9 cellular contexts compared by ENCODE assay signal in genomic region chr16:49639739-49640388, GRCh38.
DNase-seq lines count a peak whose midpoint lies in the region; ATAC-seq and TF ChIP-seq lines count a peak whose summit lies in the region.
"Had no signal": no experiment of that assay in that cellular context is flagged by ENCODE, and none has a peak within 500 bp of the region (broad histone marks: within the 10 kb centered on the region; RNA-seq: fewer than 3 reads in every experiment).

No MANE protein-coding gene starts in this region.

- H3K4me1 Mint-ChIP-seq in brain = peaks cover 74% of the 10 kb centered on the region
- H3K4me1 Mint-ChIP-seq in stimulated activated effector memory CD8-positive, alpha-beta T cell treated with anti-CD3 and anti-CD28 coated beads, Interleukin-12 subunit alpha, Interleukin-12 subunit beta, amount 100 ng/mL, for 72 hours = no peaks in the 10 kb centered on the region
- no peaks in the 10 kb centered on the region for H3K4me1 Mint-ChIP-seq in activated CD8-positive, alpha-beta memory T cell treated with anti-CD3 and anti-CD28 coated beads, Interleukin-2, amount 10 ng/mL, durations not matched to agents 7 days and 5 days

- peak; percentile 84 for DNase-seq in H4 (ENCODE audit: low spot score)
- peak; percentile 81 for DNase-seq in retina
- no peak for DNase-seq in stimulated activated effector memory CD8-positive, alpha-beta T cell treated with anti-CD3 and anti-CD28 coated beads, Interleukin-12 subunit alpha, Interleukin-12 subunit beta, amount 100 ng/mL, for 72 hours (ENCODE audit: low spot score in 2 of 2)
- no peak for DNase-seq in activated CD4-positive, alpha-beta T cell treated with anti-CD3 and anti-CD28 coated beads, Interleukin-2, amount 50 U/mL, for 4 hours
- DNase-seq in NCI-H82 treated with DMSO at 0.1 percent for 48 hours (lab: John Stamatoyannopoulos, UW; ENCODE audit: unreplicated experiment) = no peak
- no peak for DNase-seq in activated CD8-positive, alpha-beta memory T cell treated with anti-CD3 and anti-CD28 coated beads, Interleukin-2, amount 10 ng/mL, durations not matched to agents 7 days and 5 days
- DNase-seq: stimulated activated CD4-positive, alpha-beta T cell treated with anti-CD3 and anti-CD28 coated beads, Interleukin-1b, Interleukin-23, amount 100 ng/mL, for 48 hours had no signal

- TF ChIP-seq CTCF in brain (conservative IDR thresholded peaks at IDR 0.05) = no peak

- H3K9ac ChIP-seq in iPS-20b (ENCODE audit: low read depth, low read length) = peak overlapping the region; percentile 45; the same call in 1 of the 2 replicates

- no peak for ATAC-seq in stimulated activated effector memory CD8-positive, alpha-beta T cell treated with anti-CD3 and anti-CD28 coated beads, Interleukin-12 subunit alpha, Interleukin-12 subunit beta, amount 100 ng/mL, for 72 hours
- no peak for ATAC-seq in activated CD8-positive, alpha-beta memory T cell treated with anti-CD3 and anti-CD28 coated beads, Interleukin-2, amount 10 ng/mL, durations not matched to agents 7 days and 5 days

- H3K4me3 ChIP-seq in iPS-20b (ENCODE audit: low read length) = peak overlapping the region; percentile 14; the same call in 1 of the 2 replicates

- H3K4me1 ChIP-seq in iPS-20b (ENCODE audit: insufficient read depth, low read length) = peaks cover 39% of the 10 kb centered on the region

- H3K9me3 ChIP-seq in iPS-20b (ENCODE audit: insufficient read depth, low read depth, low read length) = no peaks in the 10 kb centered on the region

- peaks cover 0 to 6% (median 0%) of the 10 kb centered on the region in 5 experiments for H3K9me3 Mint-ChIP-seq in brain
- peaks cover 2% of the 10 kb centered on the region for H3K9me3 Mint-ChIP-seq in stimulated activated effector memory CD8-positive, alpha-beta T cell treated with anti-CD3 and anti-CD28 coated beads, Interleukin-12 subunit alpha, Interleukin-12 subunit beta, amount 100 ng/mL, for 72 hours
- H3K9me3 Mint-ChIP-seq in activated CD8-positive, alpha-beta memory T cell treated with anti-CD3 and anti-CD28 coated beads, Interleukin-2, amount 10 ng/mL, durations not matched to agents 7 days and 5 days (ENCODE audit: low read depth) = no peaks in the 10 kb centered on the region

- peak overlapping the region; percentile 16 to 94 (median 78) for H3K27ac Mint-ChIP-seq in brain
- no peak overlapping the region for H3K27ac Mint-ChIP-seq in stimulated activated effector memory CD8-positive, alpha-beta T cell treated with anti-CD3 and anti-CD28 coated beads, Interleukin-12 subunit alpha, Interleukin-12 subunit beta, amount 100 ng/mL, for 72 hours
- H3K27ac Mint-ChIP-seq in activated CD8-positive, alpha-beta memory T cell treated with anti-CD3 and anti-CD28 coated beads, Interleukin-2, amount 10 ng/mL, durations not matched to agents 7 days and 5 days = no peak overlapping the region

- H3K27ac ChIP-seq in iPS-20b (ENCODE audit: low read length) = peak overlapping the region; percentile 4

- peaks cover 36% of the 10 kb centered on the region for H3K36me3 ChIP-seq in iPS-20b (ENCODE audit: insufficient read depth, low read depth, low read length)

- H3K4me3 Mint-ChIP-seq in brain = peak overlapping the region; percentile 32 to 54 (median 40)
- H3K4me3 Mint-ChIP-seq in stimulated activated effector memory CD8-positive, alpha-beta T cell treated with anti-CD3 and anti-CD28 coated beads, Interleukin-12 subunit alpha, Interleukin-12 subunit beta, amount 100 ng/mL, for 72 hours = no peak overlapping the region
- H3K4me3 Mint-ChIP-seq in activated CD8-positive, alpha-beta memory T cell treated with anti-CD3 and anti-CD28 coated beads, Interleukin-2, amount 10 ng/mL, durations not matched to agents 7 days and 5 days = no peak overlapping the region

- peaks cover 37% of the 10 kb centered on the region for H3K36me3 Mint-ChIP-seq in brain
- H3K36me3 Mint-ChIP-seq in stimulated activated effector memory CD8-positive, alpha-beta T cell treated with anti-CD3 and anti-CD28 coated beads, Interleukin-12 subunit alpha, Interleukin-12 subunit beta, amount 100 ng/mL, for 72 hours = no peaks in the 10 kb centered on the region
- H3K36me3 Mint-ChIP-seq in activated CD8-positive, alpha-beta memory T cell treated with anti-CD3 and anti-CD28 coated beads, Interleukin-2, amount 10 ng/mL, durations not matched to agents 7 days and 5 days = no peaks in the 10 kb centered on the region

- H3K27me3 Mint-ChIP-seq in brain = peaks cover 10% of the 10 kb centered on the region
- no peaks in the 10 kb centered on the region for H3K27me3 Mint-ChIP-seq in activated CD8-positive, alpha-beta memory T cell treated with anti-CD3 and anti-CD28 coated beads, Interleukin-2, amount 10 ng/mL, durations not matched to agents 7 days and 5 days

- H3K27me3 ChIP-seq in iPS-20b (ENCODE audit: insufficient read depth, low read length) = no peaks in the 10 kb centered on the region

- CTCF ChIA-PET in activated CD8-positive, alpha-beta memory T cell treated with anti-CD3 and anti-CD28 coated beads, Interleukin-2, amount 10 ng/mL, durations not matched to agents 7 days and 5 days (lab: Charles Lee) = no interaction called here

Comparison
In these comparisons a context has a peak if more than half of its experiments do, and no peak if none do; other contexts are left out.
1. DNase-seq: peak in H4 (single experiment) and retina (single experiment); none in stimulated activated effector memory CD8-positive, alpha-beta T cell treated with anti-CD3 and anti-CD28 coated beads, Interleukin-12 subunit alpha, Interleukin-12 subunit beta, amount 100 ng/mL, for 72 hours (0 of 2), activated CD4-positive, alpha-beta T cell treated with anti-CD3 and anti-CD28 coated beads, Interleukin-2, amount 50 U/mL, for 4 hours (0 of 2), NCI-H82 treated with DMSO at 0.1 percent for 48 hours (single experiment) and activated CD8-positive, alpha-beta memory T cell treated with anti-CD3 and anti-CD28 coated beads, Interleukin-2, amount 10 ng/mL, durations not matched to agents 7 days and 5 days (single experiment).
2. H3K27ac Mint-ChIP-seq: peak in brain (5 of 5); none in stimulated activated effector memory CD8-positive, alpha-beta T cell treated with anti-CD3 and anti-CD28 coated beads, Interleukin-12 subunit alpha, Interleukin-12 subunit beta, amount 100 ng/mL, for 72 hours (single experiment) and activated CD8-positive, alpha-beta memory T cell treated with anti-CD3 and anti-CD28 coated beads, Interleukin-2, amount 10 ng/mL, durations not matched to agents 7 days and 5 days (single experiment).
3. H3K4me3 Mint-ChIP-seq: peak in brain (5 of 5); none in stimulated activated effector memory CD8-positive, alpha-beta T cell treated with anti-CD3 and anti-CD28 coated beads, Interleukin-12 subunit alpha, Interleukin-12 subunit beta, amount 100 ng/mL, for 72 hours (single experiment) and activated CD8-positive, alpha-beta memory T cell treated with anti-CD3 and anti-CD28 coated beads, Interleukin-2, amount 10 ng/mL, durations not matched to agents 7 days and 5 days (single experiment).